ENCODE assay signal across 2 cellular contexts in the genomic region with DNA sequence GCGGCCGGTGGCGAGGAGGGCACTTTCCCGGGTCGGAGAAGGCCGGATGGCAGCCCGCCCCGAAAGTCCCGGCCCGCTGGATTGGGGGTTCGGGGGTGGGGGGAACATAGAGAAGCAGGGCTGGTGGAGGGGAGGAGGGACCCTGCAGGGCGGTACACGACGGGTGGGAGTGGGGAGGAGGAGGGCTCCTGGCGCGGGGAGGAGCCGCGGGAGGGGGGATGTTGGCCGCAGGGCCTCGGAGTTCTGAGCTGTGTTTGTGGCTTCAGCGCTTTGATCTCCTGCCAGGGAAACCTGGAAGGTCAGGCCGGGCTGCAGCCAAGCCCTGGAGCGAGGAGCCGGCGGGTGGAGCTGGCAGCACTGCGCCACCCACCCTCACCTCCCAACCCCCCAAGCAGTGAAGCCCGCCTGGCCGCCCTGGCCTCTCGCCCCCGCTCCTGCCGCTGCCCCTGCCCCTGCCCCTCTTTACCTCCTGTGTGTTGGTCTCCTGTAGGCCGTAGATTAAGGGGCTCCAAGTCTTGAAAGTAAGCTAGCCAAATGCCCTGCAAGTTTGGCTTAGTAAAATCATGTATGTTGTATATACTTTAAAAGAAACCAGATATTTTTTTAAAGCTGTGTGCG.
TF ChIP-seq lines count a peak whose summit lies in the region.

No MANE protein-coding gene starts in this region.

TF ChIP-seq in PFSK-1, 5 proteins besides CTCF, POLR2A, EP300 and RAD21 (continued from another document):
- peak; percentile 80 for TF ChIP-seq FOXP2 (optimal IDR thresholded peaks at IDR 0.05; ENCODE audit: borderline replicate concordance, extremely low read depth, extremely low read length, insufficient read depth)

TF ChIP-seq in H1, 55 proteins besides CTCF, POLR2A, EP300 and RAD21:
- TF ChIP-seq NANOG (IDR thresholded peaks at IDR 0.05; ENCODE audit: insufficient read depth, low read depth, low read length, poor library complexity, severe bottlenecking) (peak; percentile 2), BRCA1 (IDR thresholded peaks at IDR 0.05; ENCODE audit: low read depth, low read length) (no peak), PHF8 (conservative IDR thresholded peaks at IDR 0.05; ENCODE audit: low read depth, low read length) (no peak), TAF1 (IDR thresholded peaks at IDR 0.05; ENCODE audit: low read depth, low read length) (peak; percentile 53), RBBP5 (IDR thresholded peaks at IDR 0.05; ENCODE audit: borderline replicate concordance, low read depth, low read length) (0 out of 2 replicates have a peak, but pooled peaks have one; percentile 46), BCL11A (IDR thresholded peaks at IDR 0.05; ENCODE audit: low read depth in 2 of 2, low read length in 2 of 2) (no peak), ASH2L (IDR thresholded peaks at IDR 0.05; ENCODE audit: low read length) (peak; percentile 79), CBX5 (IDR thresholded peaks at IDR 0.05; ENCODE audit: low read depth, low read length) (no peak), SIRT6 (IDR thresholded peaks at IDR 0.05; ENCODE audit: low read length) (no peak), RNF2 (IDR thresholded peaks at IDR 0.05; ENCODE audit: borderline replicate concordance, low read depth, low read length, missing control alignments, poor library complexity, severe bottlenecking) (no peak), BACH1 (IDR thresholded peaks at IDR 0.05; ENCODE audit: low read length) (no peak), SUZ12 (IDR thresholded peaks at IDR 0.05; ENCODE audit: low read length) (no peak), JUN (IDR thresholded peaks at IDR 0.05; ENCODE audit: low read depth, low read length) (no peak), RXRA (IDR thresholded peaks at IDR 0.05; ENCODE audit: insufficient read depth, low read depth, low read length) (no peak), TAF7 (optimal IDR thresholded peaks at IDR 0.05; ENCODE audit: borderline replicate concordance, low read depth, low read length) (peak; percentile 8), SP1 (IDR thresholded peaks at IDR 0.05; ENCODE audit: low read depth, low read length) (peak; percentile 90), KDM4A (IDR thresholded peaks at IDR 0.05; ENCODE audit: low read depth, low read length, severe bottlenecking) (no peak), POLR2AphosphoS5 (IDR thresholded peaks at IDR 0.05; ENCODE audit: low read depth, low read length) (peak; percentile 39; the same call in 1 of the 2 replicates), EGR1 (IDR thresholded peaks at IDR 0.05; ENCODE audit: borderline replicate concordance, low read depth, low read length) (peak; percentile 36; the same call in 1 of the 2 replicates)
